Comparison of ENCODE assay signal across 1 cellular context in the genomic region with DNA sequence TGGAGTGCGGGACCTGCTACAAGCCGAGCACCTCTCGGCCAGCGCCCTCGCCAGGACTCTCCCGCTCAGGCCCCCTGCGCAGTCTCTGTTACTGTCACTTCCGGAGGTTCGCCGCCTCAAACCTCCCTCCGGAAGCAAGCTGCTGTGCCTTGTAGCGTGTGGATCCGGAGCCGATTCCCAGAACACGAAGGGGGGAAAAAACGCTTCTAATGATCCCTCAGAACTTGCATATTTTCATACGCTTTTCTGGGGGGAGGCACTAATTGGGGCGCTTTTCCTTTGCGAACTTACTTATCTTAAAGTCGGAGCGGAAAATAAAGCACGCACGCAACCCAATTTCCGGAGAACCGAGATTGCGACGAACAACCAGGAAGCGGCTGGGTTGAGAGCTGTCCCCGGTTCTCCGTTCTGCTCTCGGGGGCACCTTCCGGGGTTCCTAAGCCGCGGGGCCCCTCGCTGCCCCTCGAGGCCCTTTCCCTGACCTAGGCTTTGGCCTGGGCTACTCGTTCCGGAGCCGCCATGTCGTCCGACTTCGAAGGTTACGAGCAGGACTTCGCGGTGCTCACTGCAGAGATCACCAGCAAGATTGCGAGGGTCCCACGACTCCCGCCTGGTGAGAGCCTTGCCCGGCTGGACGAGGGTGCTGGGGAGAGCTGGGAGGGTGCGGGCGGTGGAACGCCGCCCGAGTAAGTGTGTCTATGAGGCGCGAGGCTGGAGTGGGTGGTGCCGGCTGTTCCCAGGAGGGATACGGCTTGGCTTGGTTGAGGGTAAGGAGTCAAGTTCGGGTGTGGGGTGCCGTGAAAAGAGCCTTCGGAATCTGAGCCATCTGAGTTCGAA.
TF ChIP-seq lines count a peak whose summit lies in the region.

A gene (plus strand): TSS at position 361 of the 837 bp plus-strand sequence. CDS start 159 bp downstream, at position 520.
A gene with protein sequence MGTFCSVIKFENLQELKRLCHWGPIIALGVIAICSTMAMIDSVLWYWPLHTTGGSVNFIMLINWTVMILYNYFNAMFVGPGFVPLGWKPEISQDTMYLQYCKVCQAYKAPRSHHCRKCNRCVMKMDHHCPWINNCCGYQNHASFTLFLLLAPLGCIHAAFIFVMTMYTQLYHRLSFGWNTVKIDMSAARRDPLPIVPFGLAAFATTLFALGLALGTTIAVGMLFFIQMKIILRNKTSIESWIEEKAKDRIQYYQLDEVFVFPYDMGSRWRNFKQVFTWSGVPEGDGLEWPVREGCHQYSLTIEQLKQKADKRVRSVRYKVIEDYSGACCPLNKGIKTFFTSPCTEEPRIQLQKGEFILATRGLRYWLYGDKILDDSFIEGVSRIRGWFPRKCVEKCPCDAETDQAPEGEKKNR (minus strand): TSS at position 60 of the 837 bp plus-strand sequence. CDS start 1,478 bp downstream, outside the sequence.

TF ChIP-seq in GM12878, 131 proteins besides CTCF, POLR2A, EP300 and RAD21 (continues in another document):
- TF ChIP-seq RB1 (IDR thresholded peaks at IDR 0.05; ENCODE audit: borderline replicate concordance) (peak; percentile 94; the same call in 1 of the 2 replicates), HDAC2 (IDR thresholded peaks at IDR 0.05) (peak; percentile 28; the same call in 1 of the 2 replicates), RAD51 (IDR thresholded peaks at IDR 0.05) (peak; percentile 59), NFIC (IDR thresholded peaks at IDR 0.05; ENCODE audit: low read depth, low read length) (peak; percentile 77; the same call in 1 of the 2 replicates), SIN3A (IDR thresholded peaks at IDR 0.05; ENCODE audit: low read depth, low read length) (peak; percentile 93), EZH2 (IDR thresholded peaks at IDR 0.05; ENCODE audit: borderline replicate concordance, control insufficient read depth, low read depth, low read length) (no peak), RFX5 (IDR thresholded peaks at IDR 0.05; ENCODE audit: low read depth, low read length) (no peak), ZNF622 (IDR thresholded peaks at IDR 0.05) (no peak), CREM (IDR thresholded peaks at IDR 0.05; ENCODE audit: low read depth) (peak; percentile 78), CBX3 (IDR thresholded peaks at IDR 0.05; ENCODE audit: borderline replicate concordance, low read depth) (no peak), NR2F1 (conservative IDR thresholded peaks at IDR 0.05) (0 out of 2 replicates have a peak, but pooled peaks have one; percentile 14), SRF (IDR thresholded peaks at IDR 0.05; ENCODE audit: low read depth in 2 of 2, low read length in 2 of 2) (peak in 1 of 2 experiments; percentile 48; a peak in 1 of 4 replicates), TAF1 (IDR thresholded peaks at IDR 0.05; ENCODE audit: borderline replicate concordance, low read depth, low read length) (peak; percentile 57; the same call in 1 of the 2 replicates), YBX1 (IDR thresholded peaks at IDR 0.05) (no peak), NFYA (IDR thresholded peaks at IDR 0.05; ENCODE audit: borderline replicate concordance, low read depth, low read length) (no peak), TCF12 (IDR thresholded peaks at IDR 0.05; ENCODE audit: low read depth, low read length) (peak; percentile 29; the same call in 1 of the 2 replicates), TCF3 (IDR thresholded peaks at IDR 0.05; ENCODE audit: borderline replicate concordance, insufficient read depth, low read depth, low read length) (0 out of 2 replicates have a peak, but pooled peaks have one; percentile 39), SREBF1 (IDR thresholded peaks at IDR 0.05; ENCODE audit: low read length) (peak; percentile 12; the same call in 1 of the 2 replicates), NBN (IDR thresholded peaks at IDR 0.05) (peak; percentile 90), HDAC6 (IDR thresholded peaks at IDR 0.05; ENCODE audit: unreplicated experiment) (no peak), MTA2 (IDR thresholded peaks at IDR 0.05; ENCODE audit: low read depth) (peak; percentile 53; the same call in 1 of the 2 replicates), ZNF24 (IDR thresholded peaks at IDR 0.05) (no peak), SMAD5 (IDR thresholded peaks at IDR 0.05; ENCODE audit: low read depth) (peak; percentile 70), IKZF2 (IDR thresholded peaks at IDR 0.05) (0 out of 4 replicates have a peak, but pooled peaks have one; percentile 30 to 40), POLR2AphosphoS5 (IDR thresholded peaks at IDR 0.05; ENCODE audit: low read length) (peak; percentile 94), HCFC1 (IDR thresholded peaks at IDR 0.05; ENCODE audit: low read length) (peak; percentile 73), PAX5 (IDR thresholded peaks at IDR 0.05; ENCODE audit: borderline replicate concordance, low read depth, low read length) (no peak), POU2F2 (IDR thresholded peaks at IDR 0.05; ENCODE audit: borderline replicate concordance, low read depth, low read length) (peak; percentile 44; the same call in 2 of the 3 replicates), NR2C1 (IDR thresholded peaks at IDR 0.05) (peak; percentile 68), KAT2A (conservative IDR thresholded peaks at IDR 0.05; ENCODE audit: control insufficient read depth, low read depth, low read length) (no peak), ZSCAN29 (IDR thresholded peaks at IDR 0.05) (peak; percentile 81), SPI1 (IDR thresholded peaks at IDR 0.05; ENCODE audit: borderline replicate concordance, insufficient read depth, low read depth, low read length) (no peak), MYC (IDR thresholded peaks at IDR 0.05; ENCODE audit: insufficient read depth, insufficient read length, insufficient replicate concordance, low read length, severe bottlenecking) (no peak), STAT3 (IDR thresholded peaks at IDR 0.05; ENCODE audit: low read depth, low read length) (no peak), FOXK2 (IDR thresholded peaks at IDR 0.05) (peak; percentile 77), SUPT20H (IDR thresholded peaks at IDR 0.05; ENCODE audit: borderline replicate concordance, control insufficient read depth, low read depth, low read length) (no peak), ZZZ3 (IDR thresholded peaks at IDR 0.05; ENCODE audit: control insufficient read depth, insufficient read length, low read depth) (peak; percentile 86), HDGF (IDR thresholded peaks at IDR 0.05) (no peak)
- TF ChIP-seq, protein P1, sequence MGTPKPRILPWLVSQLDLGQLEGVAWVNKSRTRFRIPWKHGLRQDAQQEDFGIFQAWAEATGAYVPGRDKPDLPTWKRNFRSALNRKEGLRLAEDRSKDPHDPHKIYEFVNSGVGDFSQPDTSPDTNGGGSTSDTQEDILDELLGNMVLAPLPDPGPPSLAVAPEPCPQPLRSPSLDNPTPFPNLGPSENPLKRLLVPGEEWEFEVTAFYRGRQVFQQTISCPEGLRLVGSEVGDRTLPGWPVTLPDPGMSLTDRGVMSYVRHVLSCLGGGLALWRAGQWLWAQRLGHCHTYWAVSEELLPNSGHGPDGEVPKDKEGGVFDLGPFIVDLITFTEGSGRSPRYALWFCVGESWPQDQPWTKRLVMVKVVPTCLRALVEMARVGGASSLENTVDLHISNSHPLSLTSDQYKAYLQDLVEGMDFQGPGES (IDR thresholded peaks at IDR 0.05), result peak; percentile 44; the same call in 1 of the 2 replicates
- TF ChIP-seq, protein P2, sequence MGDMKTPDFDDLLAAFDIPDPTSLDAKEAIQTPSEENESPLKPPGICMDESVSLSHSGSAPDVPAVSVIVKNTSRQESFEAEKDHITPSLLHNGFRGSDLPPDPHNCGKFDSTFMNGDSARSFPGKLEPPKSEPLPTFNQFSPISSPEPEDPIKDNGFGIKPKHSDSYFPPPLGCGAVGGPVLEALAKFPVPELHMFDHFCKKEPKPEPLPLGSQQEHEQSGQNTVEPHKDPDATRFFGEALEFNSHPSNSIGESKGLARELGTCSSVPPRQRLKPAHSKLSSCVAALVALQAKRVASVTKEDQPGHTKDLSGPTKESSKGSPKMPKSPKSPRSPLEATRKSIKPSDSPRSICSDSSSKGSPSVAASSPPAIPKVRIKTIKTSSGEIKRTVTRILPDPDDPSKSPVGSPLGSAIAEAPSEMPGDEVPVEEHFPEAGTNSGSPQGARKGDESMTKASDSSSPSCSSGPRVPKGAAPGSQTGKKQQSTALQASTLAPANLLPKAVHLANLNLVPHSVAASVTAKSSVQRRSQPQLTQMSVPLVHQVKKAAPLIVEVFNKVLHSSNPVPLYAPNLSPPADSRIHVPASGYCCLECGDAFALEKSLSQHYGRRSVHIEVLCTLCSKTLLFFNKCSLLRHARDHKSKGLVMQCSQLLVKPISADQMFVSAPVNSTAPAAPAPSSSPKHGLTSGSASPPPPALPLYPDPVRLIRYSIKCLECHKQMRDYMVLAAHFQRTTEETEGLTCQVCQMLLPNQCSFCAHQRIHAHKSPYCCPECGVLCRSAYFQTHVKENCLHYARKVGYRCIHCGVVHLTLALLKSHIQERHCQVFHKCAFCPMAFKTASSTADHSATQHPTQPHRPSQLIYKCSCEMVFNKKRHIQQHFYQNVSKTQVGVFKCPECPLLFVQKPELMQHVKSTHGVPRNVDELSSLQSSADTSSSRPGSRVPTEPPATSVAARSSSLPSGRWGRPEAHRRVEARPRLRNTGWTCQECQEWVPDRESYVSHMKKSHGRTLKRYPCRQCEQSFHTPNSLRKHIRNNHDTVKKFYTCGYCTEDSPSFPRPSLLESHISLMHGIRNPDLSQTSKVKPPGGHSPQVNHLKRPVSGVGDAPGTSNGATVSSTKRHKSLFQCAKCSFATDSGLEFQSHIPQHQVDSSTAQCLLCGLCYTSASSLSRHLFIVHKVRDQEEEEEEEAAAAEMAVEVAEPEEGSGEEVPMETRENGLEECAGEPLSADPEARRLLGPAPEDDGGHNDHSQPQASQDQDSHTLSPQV (IDR thresholded peaks at IDR 0.05), result no peak
- TF ChIP-seq, protein P3, sequence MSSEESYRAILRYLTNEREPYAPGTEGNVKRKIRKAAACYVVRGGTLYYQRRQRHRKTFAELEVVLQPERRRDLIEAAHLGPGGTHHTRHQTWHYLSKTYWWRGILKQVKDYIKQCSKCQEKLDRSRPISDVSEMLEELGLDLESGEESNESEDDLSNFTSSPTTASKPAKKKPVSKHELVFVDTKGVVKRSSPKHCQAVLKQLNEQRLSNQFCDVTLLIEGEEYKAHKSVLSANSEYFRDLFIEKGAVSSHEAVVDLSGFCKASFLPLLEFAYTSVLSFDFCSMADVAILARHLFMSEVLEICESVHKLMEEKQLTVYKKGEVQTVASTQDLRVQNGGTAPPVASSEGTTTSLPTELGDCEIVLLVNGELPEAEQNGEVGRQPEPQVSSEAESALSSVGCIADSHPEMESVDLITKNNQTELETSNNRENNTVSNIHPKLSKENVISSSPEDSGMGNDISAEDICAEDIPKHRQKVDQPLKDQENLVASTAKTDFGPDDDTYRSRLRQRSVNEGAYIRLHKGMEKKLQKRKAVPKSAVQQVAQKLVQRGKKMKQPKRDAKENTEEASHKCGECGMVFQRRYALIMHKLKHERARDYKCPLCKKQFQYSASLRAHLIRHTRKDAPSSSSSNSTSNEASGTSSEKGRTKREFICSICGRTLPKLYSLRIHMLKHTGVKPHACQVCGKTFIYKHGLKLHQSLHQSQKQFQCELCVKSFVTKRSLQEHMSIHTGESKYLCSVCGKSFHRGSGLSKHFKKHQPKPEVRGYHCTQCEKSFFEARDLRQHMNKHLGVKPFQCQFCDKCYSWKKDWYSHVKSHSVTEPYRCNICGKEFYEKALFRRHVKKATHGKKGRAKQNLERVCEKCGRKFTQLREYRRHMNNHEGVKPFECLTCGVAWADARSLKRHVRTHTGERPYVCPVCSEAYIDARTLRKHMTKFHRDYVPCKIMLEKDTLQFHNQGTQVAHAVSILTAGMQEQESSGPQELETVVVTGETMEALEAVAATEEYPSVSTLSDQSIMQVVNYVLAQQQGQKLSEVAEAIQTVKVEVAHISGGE (CRISPR knock-in tag; IDR thresholded peaks at IDR 0.05), result peak; percentile 95
- TF ChIP-seq, protein P4, sequence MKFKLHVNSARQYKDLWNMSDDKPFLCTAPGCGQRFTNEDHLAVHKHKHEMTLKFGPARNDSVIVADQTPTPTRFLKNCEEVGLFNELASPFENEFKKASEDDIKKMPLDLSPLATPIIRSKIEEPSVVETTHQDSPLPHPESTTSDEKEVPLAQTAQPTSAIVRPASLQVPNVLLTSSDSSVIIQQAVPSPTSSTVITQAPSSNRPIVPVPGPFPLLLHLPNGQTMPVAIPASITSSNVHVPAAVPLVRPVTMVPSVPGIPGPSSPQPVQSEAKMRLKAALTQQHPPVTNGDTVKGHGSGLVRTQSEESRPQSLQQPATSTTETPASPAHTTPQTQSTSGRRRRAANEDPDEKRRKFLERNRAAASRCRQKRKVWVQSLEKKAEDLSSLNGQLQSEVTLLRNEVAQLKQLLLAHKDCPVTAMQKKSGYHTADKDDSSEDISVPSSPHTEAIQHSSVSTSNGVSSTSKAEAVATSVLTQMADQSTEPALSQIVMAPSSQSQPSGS (IDR thresholded peaks at IDR 0.05; ENCODE audit: low read length), result no peak; the same call in 1 of the 2 replicates
- TF ChIP-seq, protein P5, sequence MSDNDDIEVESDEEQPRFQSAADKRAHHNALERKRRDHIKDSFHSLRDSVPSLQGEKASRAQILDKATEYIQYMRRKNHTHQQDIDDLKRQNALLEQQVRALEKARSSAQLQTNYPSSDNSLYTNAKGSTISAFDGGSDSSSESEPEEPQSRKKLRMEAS (IDR thresholded peaks at IDR 0.05; ENCODE audit: low read depth, low read length), result peak; percentile 19; the same call in 1 of the 2 replicates
- TF ChIP-seq, protein P6, sequence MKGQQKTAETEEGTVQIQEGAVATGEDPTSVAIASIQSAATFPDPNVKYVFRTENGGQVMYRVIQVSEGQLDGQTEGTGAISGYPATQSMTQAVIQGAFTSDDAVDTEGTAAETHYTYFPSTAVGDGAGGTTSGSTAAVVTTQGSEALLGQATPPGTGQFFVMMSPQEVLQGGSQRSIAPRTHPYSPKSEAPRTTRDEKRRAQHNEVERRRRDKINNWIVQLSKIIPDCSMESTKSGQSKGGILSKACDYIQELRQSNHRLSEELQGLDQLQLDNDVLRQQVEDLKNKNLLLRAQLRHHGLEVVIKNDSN (IDR thresholded peaks at IDR 0.05; ENCODE audit: borderline replicate concordance, extremely low read length, insufficient read depth, low read depth, low read length), result no peak
- TF ChIP-seq, protein P7, sequence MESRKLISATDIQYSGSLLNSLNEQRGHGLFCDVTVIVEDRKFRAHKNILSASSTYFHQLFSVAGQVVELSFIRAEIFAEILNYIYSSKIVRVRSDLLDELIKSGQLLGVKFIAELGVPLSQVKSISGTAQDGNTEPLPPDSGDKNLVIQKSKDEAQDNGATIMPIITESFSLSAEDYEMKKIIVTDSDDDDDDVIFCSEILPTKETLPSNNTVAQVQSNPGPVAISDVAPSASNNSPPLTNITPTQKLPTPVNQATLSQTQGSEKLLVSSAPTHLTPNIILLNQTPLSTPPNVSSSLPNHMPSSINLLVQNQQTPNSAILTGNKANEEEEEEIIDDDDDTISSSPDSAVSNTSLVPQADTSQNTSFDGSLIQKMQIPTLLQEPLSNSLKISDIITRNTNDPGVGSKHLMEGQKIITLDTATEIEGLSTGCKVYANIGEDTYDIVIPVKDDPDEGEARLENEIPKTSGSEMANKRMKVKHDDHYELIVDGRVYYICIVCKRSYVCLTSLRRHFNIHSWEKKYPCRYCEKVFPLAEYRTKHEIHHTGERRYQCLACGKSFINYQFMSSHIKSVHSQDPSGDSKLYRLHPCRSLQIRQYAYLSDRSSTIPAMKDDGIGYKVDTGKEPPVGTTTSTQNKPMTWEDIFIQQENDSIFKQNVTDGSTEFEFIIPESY (IDR thresholded peaks at IDR 0.05), result 0 out of 2 replicates have a peak, but pooled peaks have one; percentile 51
